ENCODE assay signal across 1 cellular context in genomic region chr17:66354981-66355380, GRCh38.
TF ChIP-seq lines count a peak whose summit lies in the region.

No MANE protein-coding gene starts in this region.

TF ChIP-seq in HEK293, 187 proteins besides CTCF, POLR2A, EP300 and RAD21 (continued from another document):
- TF ChIP-seq ZNF366 (tag by site-specific recombination; conservative IDR thresholded peaks at IDR 0.05) (0 out of 2 replicates have a peak, but pooled peaks have one; percentile 9), ZNF664 (tag by site-specific recombination; IDR thresholded peaks at IDR 0.05) (peak; percentile 59; the same call in 1 of the 2 replicates)
TF ChIP-seq in HEK293: peak in this region for 5.
